23 cellular contexts compared by ENCODE assay signal in the genomic region with DNA sequence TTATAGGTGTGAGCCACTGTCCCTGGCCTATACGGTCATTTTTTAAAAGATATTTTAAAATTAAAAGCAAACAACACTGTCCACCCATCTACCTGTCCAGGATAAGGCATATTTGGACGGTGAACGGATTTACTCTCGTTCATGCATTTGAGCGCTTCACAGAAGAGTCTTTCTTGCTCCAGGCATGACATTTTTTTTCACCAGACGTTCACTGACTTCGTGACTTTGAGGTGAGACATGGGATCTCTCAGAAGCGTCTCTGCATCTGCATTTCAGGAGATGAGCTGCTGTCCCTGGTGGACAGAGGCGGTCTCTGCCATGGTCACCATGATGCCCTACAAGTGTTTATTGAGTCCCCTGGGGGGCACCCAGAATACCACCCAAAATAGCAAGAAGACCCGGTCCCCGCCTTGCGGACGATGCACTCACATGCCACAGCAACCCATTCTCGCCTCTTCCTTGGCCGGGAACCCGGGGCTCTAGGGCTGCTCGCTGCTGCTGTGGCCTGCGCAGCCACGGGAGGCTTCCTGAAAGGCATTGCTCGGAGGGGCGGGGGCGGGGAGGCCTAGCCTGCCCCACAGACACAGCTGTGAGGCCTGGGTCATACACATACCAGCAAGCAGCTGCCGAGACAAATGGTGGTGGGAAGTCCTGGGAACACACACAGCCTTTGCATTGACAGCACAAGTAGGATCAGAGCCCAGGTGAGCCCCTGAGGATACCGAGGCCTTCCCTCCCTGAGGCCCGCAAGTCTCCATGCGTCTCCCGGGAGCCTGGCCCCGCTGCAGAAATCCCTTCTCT.
"Had no signal": no experiment of that assay in that cellular context is flagged by ENCODE, and none has a peak within 500 bp of the region (broad histone marks: within the 10 kb centered on the region; RNA-seq: fewer than 3 reads in every experiment).

No MANE protein-coding gene starts in this region.

- H3K27me3 ChIP-seq: esophagus squamous epithelium, neutrophil, tibial nerve, vagina had no signal

- H3K4me1 ChIP-seq: lower lobe of right lung, tibial nerve, vagina had no signal

- H3K9me3 Mint-ChIP-seq: central memory CD8-positive, alpha-beta T cell had no signal

- H3K4me3 Mint-ChIP-seq: activated CD4-positive, alpha-beta T cell treated with anti-CD3 and anti-CD28 coated beads, Interleukin-2, amount 10 ng/mL, durations not matched to agents 24 days and 14 days; activated T-cell treated with anti-CD3 and anti-CD28 coated beads, Interleukin-2, amount 50 U/mL, for 72 hours; central memory CD8-positive, alpha-beta T cell; naive thymus-derived CD4-positive, alpha-beta T cell had no signal

- H3K27ac Mint-ChIP-seq: activated CD4-positive, alpha-beta T cell treated with anti-CD3 and anti-CD28 coated beads, Interleukin-2, amount 10 ng/mL, durations not matched to agents 24 days and 14 days; activated naive CD4-positive, alpha-beta T cell treated with anti-CD3 and anti-CD28 coated beads, Interleukin-2, amount 50 U/mL, for 72 hours; activated T-cell treated with anti-CD3 and anti-CD28 coated beads, Interleukin-2, amount 50 U/mL, for 72 hours had no signal

- DNase-seq: activated CD4-positive, alpha-beta T cell treated with anti-CD3 and anti-CD28 coated beads, Interleukin-2, amount 10 ng/mL, durations not matched to agents 24 days and 14 days; activated CD4-positive, CD25-positive, alpha-beta regulatory T cell; activated CD8-positive, alpha-beta memory T cell treated with anti-CD3 and anti-CD28 coated beads, Interleukin-2, amount 50 U/mL, for 48 hours; activated gamma-delta T cell; activated T-cell treated with anti-CD3 and anti-CD28 coated beads, Interleukin-2, amount 50 U/mL, for 72 hours; esophagus squamous epithelium; foreskin fibroblast; glutamatergic neuron; hypothalamus; lower lobe of right lung; naive thymus-derived CD4-positive, alpha-beta T cell; retina; stimulated activated CD4-positive, alpha-beta T cell treated with anti-CD3 and anti-CD28 coated beads, Interleukin-4, amount 100 ng/mL, for 24 hours; stimulated activated naive CD4-positive, alpha-beta T cell treated with Interleukin-2 at 50 U/mL for 16 hours; substantia nigra had no signal

- H3K4me1 Mint-ChIP-seq: central memory CD8-positive, alpha-beta T cell had no signal

- H3K27ac ChIP-seq: coronary artery, esophagus squamous epithelium, lower lobe of right lung, neutrophil, skin epidermis, tibial nerve, vagina had no signal

- H3K9me3 ChIP-seq: esophagus squamous epithelium, lower lobe of right lung, neutrophil, tibial nerve, vagina had no signal

- FAIRE-seq: endothelial cell of umbilical vein had no signal

- ATAC-seq: activated naive CD4-positive, alpha-beta T cell treated with anti-CD3 and anti-CD28 coated beads, Interleukin-2, amount 50 U/mL, for 72 hours; activated T-cell treated with anti-CD3 and anti-CD28 coated beads, Interleukin-2, amount 50 U/mL, for 72 hours; lower lobe of right lung; naive thymus-derived CD4-positive, alpha-beta T cell had no signal

- H3K36me3 ChIP-seq: vagina had no signal

- H3K27me3 Mint-ChIP-seq: activated CD4-positive, alpha-beta T cell treated with anti-CD3 and anti-CD28 coated beads, Interleukin-2, amount 10 ng/mL, durations not matched to agents 24 days and 14 days had no signal

- H3K4me3 ChIP-seq: coronary artery, esophagus squamous epithelium, lower lobe of right lung, skin epidermis, tibial nerve, vagina had no signal
